In genomic region chr19:11435833-11436313, GRCh38 we compare ENCODE assay signal across 9 cellular contexts. TPM values are rescaled to one million over a fixed set of nuclear protein-coding genes. Genes with fewer than 3 reads are reported as not detected.
A peak's percentile ranks its signal among the peaks of the same experiment; 100 is the strongest.
DNase-seq lines count a peak whose midpoint lies in the region; ATAC-seq, FAIRE-seq and TF ChIP-seq lines count a peak whose summit lies in the region.
"Had no signal": no experiment of that assay in that cellular context is flagged by ENCODE, and none has a peak within 500 bp of the region (broad histone marks: within the 10 kb centered on the region; RNA-seq: fewer than 3 reads in every experiment).

No MANE protein-coding gene starts in this region.

- no peak overlapping the region for H3K27ac ChIP-seq in mesendoderm (ENCODE audit: low read depth, low read length)

- H3K4me3 ChIP-seq in NB4 (ENCODE audit: low read depth, low read length), result peak overlapping the region; percentile 96
- H3K4me3 ChIP-seq in bronchial epithelial cell (ENCODE audit: low read depth, low read length), result peak overlapping the region; percentile 90
- H3K4me3 ChIP-seq in mesendoderm (ENCODE audit: low read length), result peak overlapping the region; percentile 80

- H3K4ac ChIP-seq in mesendoderm (ENCODE audit: low read depth, low read length), result peak overlapping the region; percentile 28

- peak overlapping the region; percentile 61 for H2BK5ac ChIP-seq in mesendoderm (ENCODE audit: low read length)

- H2AK5ac ChIP-seq in mesendoderm (ENCODE audit: low read length), result peak overlapping the region; percentile 64

- H3K36me3 ChIP-seq in bronchial epithelial cell (ENCODE audit: control insufficient read depth, insufficient read depth, low read length) (peaks cover 16% of the 10 kb centered on the region), mesendoderm (ENCODE audit: control insufficient read depth, insufficient read depth, low read length) (peaks cover 6% of the 10 kb centered on the region)

- H3K4me2 ChIP-seq in mesendoderm (ENCODE audit: low read length), result peak overlapping the region; percentile 40

- H4K8ac ChIP-seq in mesendoderm (ENCODE audit: low read depth, low read length), result no peak overlapping the region

- H3K79me1 ChIP-seq in mesendoderm (ENCODE audit: low read length), result peaks cover 13% of the 10 kb centered on the region

- no peak for ATAC-seq in GM21529 (IDR thresholded peaks at IDR 0.05; ENCODE audit: unreplicated experiment)
- ATAC-seq in GM21619 (IDR thresholded peaks at IDR 0.05; ENCODE audit: unreplicated experiment), result no peak

- peak overlapping the region; percentile 96 for H3K9ac ChIP-seq in mesendoderm (ENCODE audit: low read length)

- DNase-seq in ELF-1 (ENCODE audit: low read depth, low spot score) (peak; percentile 53), NB4 (ENCODE audit: low read depth) (peak; percentile 50), bronchial epithelial cell (ENCODE audit: low read depth) (peak; percentile 13), mesendoderm (peak; percentile 50), SIG-M5 (lab: John Stamatoyannopoulos, UW) (no peak)
- DNase-seq in stimulated activated naive CD4-positive, alpha-beta T cell treated with Interleukin-2 at 50 U/mL for 16 hours (lab: John Stamatoyannopoulos, UW), result no peak

- H3K23ac ChIP-seq in mesendoderm (ENCODE audit: low read length), result no peak overlapping the region

- no peak for TF ChIP-seq POLR2A in NB4 (IDR thresholded peaks at IDR 0.05; ENCODE audit: extremely low read depth, insufficient read length)

- no peak overlapping the region for H2BK120ac ChIP-seq in mesendoderm (ENCODE audit: low read depth, low read length)

- peak overlapping the region; percentile 99 for H3K56ac ChIP-seq in mesendoderm (ENCODE audit: low read length)

- H3K27me3 ChIP-seq in bronchial epithelial cell (ENCODE audit: control insufficient read depth, insufficient read depth, low read length) (no peaks in the 10 kb centered on the region), mesendoderm (ENCODE audit: insufficient read depth, low read length, poor library complexity) (no peaks in the 10 kb centered on the region)

- no peak overlapping the region for H4K5ac ChIP-seq in mesendoderm (ENCODE audit: low read length)

- peak overlapping the region; percentile 12 for H3K18ac ChIP-seq in mesendoderm (ENCODE audit: low read length)

- peaks cover 4% of the 10 kb centered on the region for H3K4me1 ChIP-seq in mesendoderm (ENCODE audit: control insufficient read depth, low read depth, low read length)

- peaks cover 15% of the 10 kb centered on the region for H3K79me2 ChIP-seq in mesendoderm (ENCODE audit: control insufficient read depth, insufficient read depth, low read length)

- FAIRE-seq in bronchial epithelial cell (lab: Jason Lieb, UNC), result no peak

- no peak overlapping the region for H2BK15ac ChIP-seq in mesendoderm (replicated peaks; ENCODE audit: low read depth)

- no CpG with 5 or more reads among the region's 21 CpGs for WGBS in mesendoderm (ENCODE audit: extremely low coverage, insufficient coverage, low lambda C conversion rate)

- TF ChIP-seq CTCF in NB4 (IDR thresholded peaks at IDR 0.05; ENCODE audit: low read depth, low read length) (no peak), bronchial epithelial cell (IDR thresholded peaks at IDR 0.05; ENCODE audit: insufficient read depth, low read length, severe bottlenecking) (no peak)

RNA-seq across cellular contexts. Expression of gene PRKCSH, which starts 0.4 kb away (rescaled TPM):
- total RNA-seq in bronchial epithelial cell, result 67.9 and 75.8 TPM in 2 replicates
- polyA plus RNA-seq in mesendoderm (2013, experiment 1 of 2), result 151 TPM
- 140 TPM for polyA plus RNA-seq in mesendoderm (2013, experiment 2 of 2)

RNA-seq across cellular contexts. Expression of gene ODAD3, which starts 1.0 kb away (rescaled TPM):
- total RNA-seq in bronchial epithelial cell, result not detected in 2 replicates
- 0.44 TPM for polyA plus RNA-seq in mesendoderm (2013, experiment 1 of 2)
- polyA plus RNA-seq in mesendoderm (2013, experiment 2 of 2), result 0.32 TPM

RNA-seq across cellular contexts. Expression of gene RGL3, which starts 16.8 kb away (rescaled TPM):
- 0.26 TPM in 2 replicates for total RNA-seq in bronchial epithelial cell
- 10.4 TPM for polyA plus RNA-seq in mesendoderm (2013, experiment 1 of 2)
- polyA plus RNA-seq in mesendoderm (2013, experiment 2 of 2), result 9.7 TPM
- total RNA-seq: activated CD8-positive, alpha-beta memory T cell treated with anti-CD3 and anti-CD28 coated beads for 36 hours had no signal

RNA-seq across cellular contexts. Expression of gene ELAVL3, which starts 45.0 kb away (rescaled TPM):
- not detected in 2 replicates for total RNA-seq in bronchial epithelial cell
- 0.04 TPM for polyA plus RNA-seq in mesendoderm (2013, experiment 1 of 2)
- polyA plus RNA-seq in mesendoderm (2013, experiment 2 of 2), result 0.06 TPM
- total RNA-seq: activated CD8-positive, alpha-beta memory T cell treated with anti-CD3 and anti-CD28 coated beads for 36 hours had no signal

RNA-seq across cellular contexts. Expression of gene EPOR, which starts 51.8 kb away (rescaled TPM):
- 0.26 and 1.0 TPM in 2 replicates for total RNA-seq in bronchial epithelial cell
- 3.2 TPM for polyA plus RNA-seq in mesendoderm (2013, experiment 1 of 2)
- polyA plus RNA-seq in mesendoderm (2013, experiment 2 of 2), result 3.1 TPM

Comparison
In these comparisons a context has a peak if more than half of its experiments do, and no peak if none do; other contexts are left out.
1. DNase-seq: peak in ELF-1 (single experiment), NB4 (single experiment), bronchial epithelial cell (single experiment) and mesendoderm (single experiment); none in stimulated activated naive CD4-positive, alpha-beta T cell treated with Interleukin-2 at 50 U/mL for 16 hours (single experiment) and SIG-M5 (single experiment).
2. Peak in every context shown above with its lines, with median percentiles within 50 percentile points of each other: H3K4me3 ChIP-seq.